ENCODE assay signal across 27 cellular contexts in the genomic region with DNA sequence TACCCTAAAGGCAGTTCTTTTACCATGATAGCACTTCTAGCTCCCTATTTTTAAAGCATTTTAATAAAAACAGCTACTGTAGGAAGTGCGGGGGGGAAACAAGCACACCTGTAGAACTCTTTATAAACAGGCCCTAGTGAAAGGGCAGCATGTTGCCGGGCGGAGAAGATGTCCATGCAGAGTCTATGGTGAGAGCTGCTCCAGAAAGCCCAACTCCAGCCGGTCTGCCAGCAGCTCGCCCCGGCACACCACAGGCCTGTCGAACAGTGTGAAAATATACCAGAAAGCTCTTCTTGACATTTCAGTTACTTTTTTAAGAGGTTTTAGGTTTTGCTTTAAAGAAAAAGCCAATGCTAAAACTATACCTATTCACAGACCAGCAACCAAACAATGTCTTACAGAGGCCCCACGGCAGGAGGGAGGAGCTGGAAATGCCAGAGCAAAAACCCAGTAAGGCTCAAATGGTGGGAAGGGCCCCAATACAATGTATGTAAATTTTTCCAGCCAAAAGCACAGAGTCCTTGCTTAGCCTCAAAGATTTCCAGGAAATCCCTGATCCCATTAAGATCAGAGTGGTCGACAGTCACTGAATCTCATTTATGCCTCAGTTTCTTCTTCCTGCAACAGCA.
A peak's percentile ranks its signal among the peaks of the same experiment; 100 is the strongest.
DNase-seq lines count a peak whose midpoint lies in the region; ATAC-seq and TF ChIP-seq lines count a peak whose summit lies in the region.
"Had no signal": no experiment of that assay in that cellular context is flagged by ENCODE, and none has a peak within 500 bp of the region (broad histone marks: within the 10 kb centered on the region; RNA-seq: fewer than 3 reads in every experiment).

No MANE protein-coding gene starts in this region.

- H3K9ac ChIP-seq in iPS-20b (ENCODE audit: low read depth, low read length) (no peak overlapping the region), smooth muscle cell (ENCODE audit: low read depth) (no peak overlapping the region)
- H3K9ac ChIP-seq: GM23248 had no signal

- POLR2A ChIA-PET in MCF 10A (lab: Yijun Ruan, JAX): no interaction called here

- no peaks in the 10 kb centered on the region for H3F3A ChIP-seq in GM23338 (replicated peaks; ENCODE audit: low read depth)
- peaks cover 6% of the 10 kb centered on the region for H3F3A ChIP-seq in smooth muscle cell (ENCODE audit: low read depth)

- H3K79me2 ChIP-seq in GM23338 (replicated peaks; ENCODE audit: insufficient read depth) (no peaks in the 10 kb centered on the region), smooth muscle cell (ENCODE audit: low read depth) (no peaks in the 10 kb centered on the region)

- intact Hi-C loops in MCF 10A (cut with micrococcal nuclease) (no loop called here), gastrocnemius medialis (cut with DNase I; ENCODE audit: low total_unique reads) (no loop called here)

- peaks cover 28% of the 10 kb centered on the region for H3K4me1 Mint-ChIP-seq in GM23338
- no peaks in the 10 kb centered on the region for H3K4me1 Mint-ChIP-seq in MCF 10A (ENCODE audit: insufficient read depth, unreplicated experiment)

- H4K20me1 ChIP-seq in GM23338 (replicated peaks; ENCODE audit: insufficient read depth) (no peaks in the 10 kb centered on the region), smooth muscle cell (ENCODE audit: low read depth) (no peaks in the 10 kb centered on the region)

- no peaks in the 10 kb centered on the region for H3K27me3 ChIP-seq in GM23338 (ENCODE audit: insufficient read depth)
- H3K27me3 ChIP-seq in iPS-20b (ENCODE audit: insufficient read depth, low read length): no peaks in the 10 kb centered on the region
- no peaks in the 10 kb centered on the region for H3K27me3 ChIP-seq in smooth muscle cell (ENCODE audit: low read depth)
- no peaks in the 10 kb centered on the region for H3K27me3 ChIP-seq in gastrocnemius medialis
- H3K27me3 ChIP-seq: MG63, SJCRH30 had no signal

- H3K4me1 ChIP-seq in GM23338 (ENCODE audit: insufficient read depth) (peaks cover 17% of the 10 kb centered on the region), iPS-20b (ENCODE audit: insufficient read depth, low read length) (peaks cover 14% of the 10 kb centered on the region), smooth muscle cell (ENCODE audit: low read depth) (peaks cover 8% of the 10 kb centered on the region), gastrocnemius medialis (no peaks in the 10 kb centered on the region)
- H3K4me1 ChIP-seq: A549, SJCRH30 had no signal

- no peak overlapping the region for H3K4me3 Mint-ChIP-seq in GM23338
- no peak overlapping the region for H3K4me3 Mint-ChIP-seq in MCF 10A (ENCODE audit: unreplicated experiment)
- H3K4me3 Mint-ChIP-seq: CD8-positive, alpha-beta T cell had no signal

- WGBS in smooth muscle cell (ENCODE audit: low lambda C conversion rate): 87% methylated on average over 9 of the region's 9 CpGs

- H3K27me3 Mint-ChIP-seq in GM23338 (ENCODE audit: insufficient read depth, low read depth, poor library complexity) (peaks cover 7% of the 10 kb centered on the region), MCF 10A (ENCODE audit: insufficient read depth, unreplicated experiment) (peaks cover 32% of the 10 kb centered on the region)

- H3K36me3 ChIP-seq in GM23338 (ENCODE audit: insufficient read depth) (no peaks in the 10 kb centered on the region), iPS-20b (ENCODE audit: insufficient read depth, low read depth, low read length) (no peaks in the 10 kb centered on the region), smooth muscle cell (ENCODE audit: low read depth) (no peaks in the 10 kb centered on the region), gastrocnemius medialis (no peaks in the 10 kb centered on the region)
- H3K36me3 ChIP-seq: SJCRH30 had no signal

- CTCF ChIA-PET in MCF 10A (lab: Yijun Ruan, JAX): interaction anchor here (0.9 kb wide), 1 partner anchor 10 kb away, joined by 3 read pairs; no protein-coding TSS in a partner anchor

- H3K27ac Mint-ChIP-seq in GM23338 (no peak overlapping the region), MCF 10A (ENCODE audit: low read depth, unreplicated experiment) (no peak overlapping the region)
- H3K27ac Mint-ChIP-seq: CD8-positive, alpha-beta T cell had no signal

- H2AFZ ChIP-seq in GM23338: 0 out of 2 replicates have a peak overlapping the region, but pooled peaks have one; percentile 1
- no peak overlapping the region for H2AFZ ChIP-seq in smooth muscle cell (ENCODE audit: low read depth)
- H2AFZ ChIP-seq: GM23248, PC-9 had no signal

- H3K4me2 ChIP-seq in GM23338: no peak overlapping the region
- peak overlapping the region; percentile 47 for H3K4me2 ChIP-seq in smooth muscle cell
- H3K4me2 ChIP-seq: A549, PC-9 had no signal

- no TSS peak for BruUV-seq in MCF 10A (replicated peaks; lab: Mats Ljungman, UMichigan)

- H3K36me3 Mint-ChIP-seq in GM23338 (ENCODE audit: low read depth) (no peaks in the 10 kb centered on the region), MCF 10A (ENCODE audit: insufficient read depth, unreplicated experiment) (no peaks in the 10 kb centered on the region)
- H3K36me3 Mint-ChIP-seq: CD8-positive, alpha-beta T cell had no signal

- DNase-seq in GM23338 (ENCODE audit: low spot score) (peak; percentile 50), smooth muscle cell (lab: John Stamatoyannopoulos, UW; ENCODE audit: unreplicated experiment) (no peak), MCF 10A (ENCODE audit: unreplicated experiment) (no peak), gastrocnemius medialis (no peak)
- no peak for DNase-seq in activated CD8-positive, alpha-beta memory T cell treated with anti-CD3 and anti-CD28 coated beads for 24 hours
- DNase-seq: AML-193; CD8-positive, alpha-beta T cell; DMS 273 treated with DMSO at 0.1 percent for 48 hours; DND-41; GM23248; HCEC 1CT; MG63; NCI-H1105 treated with DMSO at 0.1 percent for 48 hours; NCI-H2029; NCI-H446 treated with DMSO at 0.1 percent for 48 hours; NCI-H526; NCI-H82; NK-92 treated with Interleukin-12 subunit alpha and Interleukin-12 subunit beta, amount 100 ng/mL, for 24 hours; PC-9; SJCRH30 had no signal

- no peak for TF ChIP-seq POLR2A in gastrocnemius medialis (IDR thresholded peaks at IDR 0.05)

- H3K27ac ChIP-seq in GM23338 (ENCODE audit: low read depth) (no peak overlapping the region), VCaP (peak overlapping the region; percentile 65), iPS-20b (ENCODE audit: low read length) (no peak overlapping the region), smooth muscle cell (ENCODE audit: low read depth) (no peak overlapping the region), gastrocnemius medialis (no peak overlapping the region)
- H3K27ac ChIP-seq: A549, C4-2B, GM23248, PC-9, SJCRH30 had no signal

- no peaks in the 10 kb centered on the region for H3K9me3 ChIP-seq in iPS-20b (ENCODE audit: insufficient read depth, low read depth, low read length)
- no peaks in the 10 kb centered on the region for H3K9me3 ChIP-seq in smooth muscle cell (replicated peaks; ENCODE audit: low read depth)
- no peaks in the 10 kb centered on the region for H3K9me3 ChIP-seq in gastrocnemius medialis
- H3K9me3 ChIP-seq: A549, MG63, SJCRH30 had no signal

- H3K4me3 ChIP-seq in GM23338 (no peak overlapping the region), iPS-20b (ENCODE audit: low read length) (peak overlapping the region; percentile 16; the same call in 1 of the 2 replicates), smooth muscle cell (no peak overlapping the region), gastrocnemius medialis (no peak overlapping the region)
- H3K4me3 ChIP-seq: A549, GM23248, K562, MG63, PC-9, SJCRH30 had no signal

- TF ChIP-seq CTCF in GM23338 (conservative IDR thresholded peaks at IDR 0.05; ENCODE audit: low read depth in 2 of 2): no peak
- no peak for TF ChIP-seq CTCF in VCaP (conservative IDR thresholded peaks at IDR 0.05)
- no peak for TF ChIP-seq CTCF in smooth muscle cell (IDR thresholded peaks at IDR 0.05; ENCODE audit: borderline replicate concordance, insufficient read depth, poor library complexity, severe bottlenecking)
- no peak for TF ChIP-seq CTCF in MCF 10A (IDR thresholded peaks at IDR 0.05; ENCODE audit: unreplicated experiment)
- no peak for TF ChIP-seq CTCF in gastrocnemius medialis (IDR thresholded peaks at IDR 0.05 in 4 of 5, conservative IDR thresholded peaks at IDR 0.05 in 1 of 5)

- in situ Hi-C loops in gastrocnemius medialis (cut with MboI; ENCODE audit: low sequenced_read_pairs in 4 of 4): no loop called here

- H3K9me3 Mint-ChIP-seq in GM23338: no peaks in the 10 kb centered on the region
- H3K9me3 Mint-ChIP-seq in MCF 10A (ENCODE audit: unreplicated experiment): no peaks in the 10 kb centered on the region
- H3K9me3 Mint-ChIP-seq: CD8-positive, alpha-beta T cell had no signal

- H3K9me2 ChIP-seq in GM23338 (ENCODE audit: insufficient read depth): peaks cover 20% of the 10 kb centered on the region

- ATAC-seq in GM23338: peak; percentile 75
- no peak for ATAC-seq in gastrocnemius medialis
- ATAC-seq: A549; CD8-positive, alpha-beta T cell; HepG2; K562; Right ventricle myocardium inferior had no signal

TF ChIP-seq in GM23338, 12 proteins besides CTCF, POLR2A, EP300 and RAD21 (continues in another document):
- TF ChIP-seq REST (IDR thresholded peaks at IDR 0.05; ENCODE audit: unreplicated experiment): no peak
- no peak for TF ChIP-seq CREB1 (CRISPR knock-in tag; IDR thresholded peaks at IDR 0.05; ENCODE audit: low read depth)
- no peak for TF ChIP-seq STAT1 (IDR thresholded peaks at IDR 0.05; ENCODE audit: unreplicated experiment)
- no peak for TF ChIP-seq ZNF114 (CRISPR knock-in tag; IDR thresholded peaks at IDR 0.05)
